1 cellular context compared by ENCODE assay signal in genomic region chr11:61158691-61159381, GRCh38.
A peak's percentile ranks its signal among the peaks of the same experiment; 100 is the strongest.
TF ChIP-seq lines count a peak whose summit lies in the region.

No MANE protein-coding gene starts in this region.

TF ChIP-seq in GM12878, 131 proteins besides CTCF, POLR2A, EP300 and RAD21 (continued from another document and continues in another):
- TF ChIP-seq FOXM1 (IDR thresholded peaks at IDR 0.05; ENCODE audit: low read depth, low read length) (peak; percentile 68; the same call in 1 of the 2 replicates), POLR2AphosphoS2 (IDR thresholded peaks at IDR 0.05; ENCODE audit: low read depth, low read length) (no peak), CHD1 (IDR thresholded peaks at IDR 0.05; ENCODE audit: low read depth, low read length) (no peak), PBX3 (IDR thresholded peaks at IDR 0.05; ENCODE audit: insufficient replicate concordance, low read depth, low read length) (no peak), RAD51 (IDR thresholded peaks at IDR 0.05) (no peak), GABPA (IDR thresholded peaks at IDR 0.05; ENCODE audit: low read depth) (no peak), PKNOX1 (IDR thresholded peaks at IDR 0.05) (no peak), NR2C1 (IDR thresholded peaks at IDR 0.05) (no peak), CBX5 (IDR thresholded peaks at IDR 0.05; ENCODE audit: low read depth) (no peak), SMC3 (IDR thresholded peaks at IDR 0.05; ENCODE audit: borderline replicate concordance, low read length) (no peak), ZNF207 (IDR thresholded peaks at IDR 0.05; ENCODE audit: borderline replicate concordance) (no peak), PAX8 (IDR thresholded peaks at IDR 0.05) (no peak), BCL11A (IDR thresholded peaks at IDR 0.05; ENCODE audit: low read depth, low read length) (peak; percentile 20; the same call in 1 of the 2 replicates), YBX1 (IDR thresholded peaks at IDR 0.05) (no peak), NFYA (IDR thresholded peaks at IDR 0.05; ENCODE audit: borderline replicate concordance, low read depth, low read length) (no peak), HDGF (IDR thresholded peaks at IDR 0.05) (no peak), SIX5 (IDR thresholded peaks at IDR 0.05; ENCODE audit: low read depth, low read length, severe bottlenecking) (no peak), SKIL (IDR thresholded peaks at IDR 0.05; ENCODE audit: low read depth, poor library complexity, severe bottlenecking) (no peak), CREB1 (IDR thresholded peaks at IDR 0.05; ENCODE audit: low read depth) (no peak), RELB (IDR thresholded peaks at IDR 0.05; ENCODE audit: low read depth) (peak; percentile 88), WRNIP1 (IDR thresholded peaks at IDR 0.05; ENCODE audit: borderline replicate concordance, low read depth, low read length) (no peak), SMAD5 (IDR thresholded peaks at IDR 0.05; ENCODE audit: low read depth) (no peak), STAT1 (conservative IDR thresholded peaks at IDR 0.05) (no peak), MTA3 (IDR thresholded peaks at IDR 0.05; ENCODE audit: borderline replicate concordance, low read length) (no peak), MTA2 (IDR thresholded peaks at IDR 0.05; ENCODE audit: low read depth) (peak; percentile 70), E2F4 (IDR thresholded peaks at IDR 0.05; ENCODE audit: low read depth, low read length) (no peak), MLLT1 (IDR thresholded peaks at IDR 0.05) (no peak), USF1 (IDR thresholded peaks at IDR 0.05; ENCODE audit: borderline replicate concordance, extremely low read length, insufficient read depth, low read depth, low read length) (no peak)
- TF ChIP-seq, protein P1, sequence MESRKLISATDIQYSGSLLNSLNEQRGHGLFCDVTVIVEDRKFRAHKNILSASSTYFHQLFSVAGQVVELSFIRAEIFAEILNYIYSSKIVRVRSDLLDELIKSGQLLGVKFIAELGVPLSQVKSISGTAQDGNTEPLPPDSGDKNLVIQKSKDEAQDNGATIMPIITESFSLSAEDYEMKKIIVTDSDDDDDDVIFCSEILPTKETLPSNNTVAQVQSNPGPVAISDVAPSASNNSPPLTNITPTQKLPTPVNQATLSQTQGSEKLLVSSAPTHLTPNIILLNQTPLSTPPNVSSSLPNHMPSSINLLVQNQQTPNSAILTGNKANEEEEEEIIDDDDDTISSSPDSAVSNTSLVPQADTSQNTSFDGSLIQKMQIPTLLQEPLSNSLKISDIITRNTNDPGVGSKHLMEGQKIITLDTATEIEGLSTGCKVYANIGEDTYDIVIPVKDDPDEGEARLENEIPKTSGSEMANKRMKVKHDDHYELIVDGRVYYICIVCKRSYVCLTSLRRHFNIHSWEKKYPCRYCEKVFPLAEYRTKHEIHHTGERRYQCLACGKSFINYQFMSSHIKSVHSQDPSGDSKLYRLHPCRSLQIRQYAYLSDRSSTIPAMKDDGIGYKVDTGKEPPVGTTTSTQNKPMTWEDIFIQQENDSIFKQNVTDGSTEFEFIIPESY (IDR thresholded peaks at IDR 0.05): no peak
- TF ChIP-seq, protein P2, sequence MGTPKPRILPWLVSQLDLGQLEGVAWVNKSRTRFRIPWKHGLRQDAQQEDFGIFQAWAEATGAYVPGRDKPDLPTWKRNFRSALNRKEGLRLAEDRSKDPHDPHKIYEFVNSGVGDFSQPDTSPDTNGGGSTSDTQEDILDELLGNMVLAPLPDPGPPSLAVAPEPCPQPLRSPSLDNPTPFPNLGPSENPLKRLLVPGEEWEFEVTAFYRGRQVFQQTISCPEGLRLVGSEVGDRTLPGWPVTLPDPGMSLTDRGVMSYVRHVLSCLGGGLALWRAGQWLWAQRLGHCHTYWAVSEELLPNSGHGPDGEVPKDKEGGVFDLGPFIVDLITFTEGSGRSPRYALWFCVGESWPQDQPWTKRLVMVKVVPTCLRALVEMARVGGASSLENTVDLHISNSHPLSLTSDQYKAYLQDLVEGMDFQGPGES (IDR thresholded peaks at IDR 0.05): no peak
- TF ChIP-seq, protein P3, sequence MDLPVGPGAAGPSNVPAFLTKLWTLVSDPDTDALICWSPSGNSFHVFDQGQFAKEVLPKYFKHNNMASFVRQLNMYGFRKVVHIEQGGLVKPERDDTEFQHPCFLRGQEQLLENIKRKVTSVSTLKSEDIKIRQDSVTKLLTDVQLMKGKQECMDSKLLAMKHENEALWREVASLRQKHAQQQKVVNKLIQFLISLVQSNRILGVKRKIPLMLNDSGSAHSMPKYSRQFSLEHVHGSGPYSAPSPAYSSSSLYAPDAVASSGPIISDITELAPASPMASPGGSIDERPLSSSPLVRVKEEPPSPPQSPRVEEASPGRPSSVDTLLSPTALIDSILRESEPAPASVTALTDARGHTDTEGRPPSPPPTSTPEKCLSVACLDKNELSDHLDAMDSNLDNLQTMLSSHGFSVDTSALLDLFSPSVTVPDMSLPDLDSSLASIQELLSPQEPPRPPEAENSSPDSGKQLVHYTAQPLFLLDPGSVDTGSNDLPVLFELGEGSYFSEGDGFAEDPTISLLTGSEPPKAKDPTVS (IDR thresholded peaks at IDR 0.05; ENCODE audit: low read depth, low read length): no peak
- TF ChIP-seq, protein P4, sequence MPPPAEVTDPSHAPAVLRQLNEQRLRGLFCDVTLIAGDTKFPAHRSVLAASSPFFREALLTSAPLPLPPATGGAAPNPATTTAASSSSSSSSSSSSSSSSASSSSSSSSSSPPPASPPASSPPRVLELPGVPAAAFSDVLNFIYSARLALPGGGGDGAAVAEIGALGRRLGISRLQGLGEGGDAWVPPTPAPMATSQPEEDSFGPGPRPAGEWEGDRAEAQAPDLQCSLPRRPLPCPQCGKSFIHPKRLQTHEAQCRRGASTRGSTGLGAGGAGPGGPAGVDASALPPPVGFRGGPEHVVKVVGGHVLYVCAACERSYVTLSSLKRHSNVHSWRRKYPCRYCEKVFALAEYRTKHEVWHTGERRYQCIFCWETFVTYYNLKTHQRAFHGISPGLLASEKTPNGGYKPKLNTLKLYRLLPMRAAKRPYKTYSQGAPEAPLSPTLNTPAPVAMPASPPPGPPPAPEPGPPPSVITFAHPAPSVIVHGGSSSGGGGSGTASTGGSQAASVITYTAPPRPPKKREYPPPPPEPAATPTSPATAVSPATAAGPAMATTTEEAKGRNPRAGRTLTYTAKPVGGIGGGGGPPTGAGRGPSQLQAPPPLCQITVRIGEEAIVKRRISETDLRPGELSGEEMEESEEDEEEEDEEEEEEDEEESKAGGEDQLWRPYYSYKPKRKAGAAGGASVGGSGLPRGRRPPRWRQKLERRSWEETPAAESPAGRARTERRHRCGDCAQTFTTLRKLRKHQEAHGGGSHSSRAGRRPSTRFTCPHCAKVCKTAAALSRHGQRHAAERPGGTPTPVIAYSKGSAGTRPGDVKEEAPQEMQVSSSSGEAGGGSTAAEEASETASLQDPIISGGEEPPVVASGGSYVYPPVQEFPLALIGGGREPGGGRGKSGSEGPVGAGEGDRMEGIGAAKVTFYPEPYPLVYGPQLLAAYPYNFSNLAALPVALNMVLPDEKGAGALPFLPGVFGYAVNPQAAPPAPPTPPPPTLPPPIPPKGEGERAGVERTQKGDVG (CRISPR knock-in tag; IDR thresholded peaks at IDR 0.05): no peak
- TF ChIP-seq, protein P5, sequence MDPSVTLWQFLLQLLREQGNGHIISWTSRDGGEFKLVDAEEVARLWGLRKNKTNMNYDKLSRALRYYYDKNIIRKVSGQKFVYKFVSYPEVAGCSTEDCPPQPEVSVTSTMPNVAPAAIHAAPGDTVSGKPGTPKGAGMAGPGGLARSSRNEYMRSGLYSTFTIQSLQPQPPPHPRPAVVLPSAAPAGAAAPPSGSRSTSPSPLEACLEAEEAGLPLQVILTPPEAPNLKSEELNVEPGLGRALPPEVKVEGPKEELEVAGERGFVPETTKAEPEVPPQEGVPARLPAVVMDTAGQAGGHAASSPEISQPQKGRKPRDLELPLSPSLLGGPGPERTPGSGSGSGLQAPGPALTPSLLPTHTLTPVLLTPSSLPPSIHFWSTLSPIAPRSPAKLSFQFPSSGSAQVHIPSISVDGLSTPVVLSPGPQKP (IDR thresholded peaks at IDR 0.05; ENCODE audit: low read depth, low read length): no peak
- TF ChIP-seq, protein P6, sequence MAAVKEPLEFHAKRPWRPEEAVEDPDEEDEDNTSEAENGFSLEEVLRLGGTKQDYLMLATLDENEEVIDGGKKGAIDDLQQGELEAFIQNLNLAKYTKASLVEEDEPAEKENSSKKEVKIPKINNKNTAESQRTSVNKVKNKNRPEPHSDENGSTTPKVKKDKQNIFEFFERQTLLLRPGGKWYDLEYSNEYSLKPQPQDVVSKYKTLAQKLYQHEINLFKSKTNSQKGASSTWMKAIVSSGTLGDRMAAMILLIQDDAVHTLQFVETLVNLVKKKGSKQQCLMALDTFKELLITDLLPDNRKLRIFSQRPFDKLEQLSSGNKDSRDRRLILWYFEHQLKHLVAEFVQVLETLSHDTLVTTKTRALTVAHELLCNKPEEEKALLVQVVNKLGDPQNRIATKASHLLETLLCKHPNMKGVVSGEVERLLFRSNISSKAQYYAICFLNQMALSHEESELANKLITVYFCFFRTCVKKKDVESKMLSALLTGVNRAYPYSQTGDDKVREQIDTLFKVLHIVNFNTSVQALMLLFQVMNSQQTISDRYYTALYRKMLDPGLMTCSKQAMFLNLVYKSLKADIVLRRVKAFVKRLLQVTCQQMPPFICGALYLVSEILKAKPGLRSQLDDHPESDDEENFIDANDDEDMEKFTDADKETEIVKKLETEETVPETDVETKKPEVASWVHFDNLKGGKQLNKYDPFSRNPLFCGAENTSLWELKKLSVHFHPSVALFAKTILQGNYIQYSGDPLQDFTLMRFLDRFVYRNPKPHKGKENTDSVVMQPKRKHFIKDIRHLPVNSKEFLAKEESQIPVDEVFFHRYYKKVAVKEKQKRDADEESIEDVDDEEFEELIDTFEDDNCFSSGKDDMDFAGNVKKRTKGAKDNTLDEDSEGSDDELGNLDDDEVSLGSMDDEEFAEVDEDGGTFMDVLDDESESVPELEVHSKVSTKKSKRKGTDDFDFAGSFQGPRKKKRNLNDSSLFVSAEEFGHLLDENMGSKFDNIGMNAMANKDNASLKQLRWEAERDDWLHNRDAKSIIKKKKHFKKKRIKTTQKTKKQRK (IDR thresholded peaks at IDR 0.05; ENCODE audit: low read depth, low read length): no peak
